Comparison of ENCODE assay signal across 9 cellular contexts in the genomic region with DNA sequence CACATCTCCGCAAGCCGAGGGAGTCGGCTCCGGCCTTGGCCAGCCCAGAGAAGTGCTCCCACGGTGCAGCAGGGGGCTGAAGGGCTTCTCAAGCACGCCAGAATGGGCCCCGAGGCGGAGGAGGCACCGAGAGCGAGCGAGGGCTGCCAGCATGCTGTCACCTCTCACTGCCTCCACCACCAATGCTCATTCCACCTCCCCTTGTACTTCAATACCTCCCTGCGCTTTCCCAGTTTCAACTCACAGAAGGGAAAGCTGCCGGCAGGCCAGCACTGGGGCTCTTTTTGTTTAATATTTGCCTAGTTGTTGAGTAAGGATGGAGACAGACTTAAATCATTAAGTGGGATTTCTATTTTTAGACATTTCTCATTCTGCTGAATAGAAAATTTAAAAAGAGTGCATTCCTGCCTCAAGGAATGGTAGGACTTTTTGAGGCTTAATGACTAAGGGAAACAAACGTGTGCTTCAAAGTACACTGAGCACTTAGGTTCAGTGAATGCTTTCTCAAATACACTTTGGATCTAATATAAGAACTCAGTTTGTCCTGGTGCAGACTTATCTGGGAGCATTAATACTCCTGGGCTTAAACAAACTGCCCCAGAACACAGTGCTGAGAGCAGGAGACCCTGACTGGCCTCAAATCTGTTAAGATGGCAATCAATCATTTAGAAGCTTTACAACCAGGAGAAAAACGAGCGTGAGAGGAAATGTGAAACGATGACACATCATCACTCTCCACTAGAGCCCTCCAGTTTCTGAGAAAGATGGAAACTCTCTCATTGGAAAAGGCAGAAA.
A peak's percentile ranks its signal among the peaks of the same experiment; 100 is the strongest.
DNase-seq lines count a peak whose midpoint lies in the region; ATAC-seq and TF ChIP-seq lines count a peak whose summit lies in the region.
"Had no signal": no experiment of that assay in that cellular context is flagged by ENCODE, and none has a peak within 500 bp of the region (broad histone marks: within the 10 kb centered on the region; RNA-seq: fewer than 3 reads in every experiment).

No MANE protein-coding gene starts in this region.

- peaks cover 34% of the 10 kb centered on the region for H3K36me3 Mint-ChIP-seq in WTC11

- CTCF ChIA-PET in HEK293 (lab: Yijun Ruan, JAX): interaction anchor here (0.7 to 0.8 kb wide), 3 partner anchors 17 to 333 kb away, joined by 3 read pairs; no protein-coding TSS in a partner anchor
- CTCF ChIA-PET in WTC11 (lab: Charles Lee): interaction anchor here (0.5 to 2.4 kb wide), 4 partner anchors 12 to 174 kb away, joined by 3 to 8 read pairs (median 4); no protein-coding TSS in a partner anchor

- TF ChIP-seq CTCF in HEK293 (tag by site-specific recombination; IDR thresholded peaks at IDR 0.05) (no peak), WTC11 (IDR thresholded peaks at IDR 0.05) (no peak), gastroesophageal sphincter (IDR thresholded peaks at IDR 0.05) (no peak)

- H3K4me1 ChIP-seq in HEK293 (ENCODE audit: control insufficient read depth, insufficient read depth, low read length): peaks cover 7% of the 10 kb centered on the region
- H3K4me1 ChIP-seq in gastroesophageal sphincter: peaks cover 0 to 38% (median 0%) of the 10 kb centered on the region in 3 donors

- ATAC-seq in WTC11 (peak; percentile 74), gastroesophageal sphincter (peak; percentile 37), HG03196 (IDR thresholded peaks at IDR 0.05; ENCODE audit: unreplicated experiment) (no peak)
- peak; percentile 56 for ATAC-seq in stimulated activated naive CD8-positive, alpha-beta T cell treated with anti-CD3 and anti-CD28 coated beads, Interleukin-15, amount 100 ng/mL, for 72 hours

- H3K27me3 ChIP-seq in gastroesophageal sphincter: no peaks in the 10 kb centered on the region

- peak overlapping the region; percentile 71 for H3K27ac Mint-ChIP-seq in WTC11
- H3K27ac Mint-ChIP-seq in stimulated activated naive CD8-positive, alpha-beta T cell treated with anti-CD3 and anti-CD28 coated beads, Interleukin-15, amount 100 ng/mL, for 72 hours: peak overlapping the region; percentile 39 to 96

- H3K27ac ChIP-seq in HEK293 (ENCODE audit: extremely low read depth, low read depth, low read length) (peak overlapping the region; percentile 53), gastroesophageal sphincter (peak overlapping the region in 3 of 4 donors; percentile 52 to 64 (median 56))

- DNase-seq in WTC11 (ENCODE audit: low spot score) (peak; percentile 30), superior temporal gyrus (ENCODE audit: extremely low spot score) (no peak), NCI-H1694 treated with DMSO at 0.1 percent for 48 hours (lab: John Stamatoyannopoulos, UW) (no peak)
- DNase-seq in stimulated activated naive CD8-positive, alpha-beta T cell treated with anti-CD3 and anti-CD28 coated beads, Interleukin-15, amount 100 ng/mL, for 72 hours: no peak
- DNase-seq: cortex of kidney, NCI-H187 had no signal

- TF ChIP-seq EP300 in gastroesophageal sphincter (IDR thresholded peaks at IDR 0.05): no peak

- TF ChIP-seq POLR2A in gastroesophageal sphincter (IDR thresholded peaks at IDR 0.05): no peak

- WGBS in gastroesophageal sphincter (ENCODE audit: low coverage in 1 of 2), 2 donors: 24 to 31% methylated on average over 6 to 11 of the region's 17 CpGs

- POLR2A ChIA-PET in HEK293 (lab: Yijun Ruan, JAX): no interaction called here
- POLR2A ChIA-PET in WTC11 (lab: Charles Lee): no interaction called here

- no peak overlapping the region for H3K4me3 Mint-ChIP-seq in WTC11
- H3K4me3 Mint-ChIP-seq in stimulated activated naive CD8-positive, alpha-beta T cell treated with anti-CD3 and anti-CD28 coated beads, Interleukin-15, amount 100 ng/mL, for 72 hours: peak overlapping the region; percentile 51 to 56

- H3K9me3 ChIP-seq in HEK293 (ENCODE audit: control insufficient read depth, insufficient read depth, low read depth, low read length) (no peaks in the 10 kb centered on the region), gastroesophageal sphincter (no peaks in the 10 kb centered on the region)

- no peak overlapping the region for H3K4me3 ChIP-seq in HEK293 (ENCODE audit: low read depth, low read length)
- peak overlapping the region in 1 of 2 donors; percentile 10 for H3K4me3 ChIP-seq in gastroesophageal sphincter

- H3K4me1 Mint-ChIP-seq in WTC11: peaks cover 27% of the 10 kb centered on the region
- H3K4me1 Mint-ChIP-seq in stimulated activated naive CD8-positive, alpha-beta T cell treated with anti-CD3 and anti-CD28 coated beads, Interleukin-15, amount 100 ng/mL, for 72 hours: peaks cover 25% of the 10 kb centered on the region

- H3K36me3 ChIP-seq in HEK293 (ENCODE audit: control insufficient read depth in 2 of 2, insufficient read depth in 1 of 2, low read length in 2 of 2) (no peaks in the 10 kb centered on the region), gastroesophageal sphincter (no peaks in the 10 kb centered on the region)

- peaks cover 10% of the 10 kb centered on the region for H3K27me3 Mint-ChIP-seq in WTC11 (ENCODE audit: low read depth)
- H3K27me3 Mint-ChIP-seq in stimulated activated naive CD8-positive, alpha-beta T cell treated with anti-CD3 and anti-CD28 coated beads, Interleukin-15, amount 100 ng/mL, for 72 hours: no peaks in the 10 kb centered on the region

- peaks cover 37% of the 10 kb centered on the region for H3K9me3 Mint-ChIP-seq in WTC11
- H3K9me3 Mint-ChIP-seq in stimulated activated naive CD8-positive, alpha-beta T cell treated with anti-CD3 and anti-CD28 coated beads, Interleukin-15, amount 100 ng/mL, for 72 hours: peaks cover 0 to 4% of the 10 kb centered on the region in 2 donors

TF ChIP-seq in HEK293, 187 proteins besides CTCF, POLR2A, EP300 and RAD21 (continues in another document):
- TF ChIP-seq ZBTB7A (tag by site-specific recombination; IDR thresholded peaks at IDR 0.05; ENCODE audit: low read depth) (no peak), KLF16 (tag by site-specific recombination; IDR thresholded peaks at IDR 0.05) (no peak), TCF7L2 (IDR thresholded peaks at IDR 0.05; ENCODE audit: borderline replicate concordance, low read depth, low read length) (no peak), PRDM1 (tag by site-specific recombination; IDR thresholded peaks at IDR 0.05) (peak; percentile 53), ZNF24 (tag by site-specific recombination; IDR thresholded peaks at IDR 0.05) (no peak), MYNN (tag by site-specific recombination; IDR thresholded peaks at IDR 0.05; ENCODE audit: borderline replicate concordance) (no peak), ZNF132 (tag by site-specific recombination; IDR thresholded peaks at IDR 0.05; ENCODE audit: borderline replicate concordance) (no peak), ZNF629 (tag by site-specific recombination; IDR thresholded peaks at IDR 0.05) (0 out of 2 replicates have a peak, but pooled peaks have one; percentile 18)
- TF ChIP-seq, protein P1, sequence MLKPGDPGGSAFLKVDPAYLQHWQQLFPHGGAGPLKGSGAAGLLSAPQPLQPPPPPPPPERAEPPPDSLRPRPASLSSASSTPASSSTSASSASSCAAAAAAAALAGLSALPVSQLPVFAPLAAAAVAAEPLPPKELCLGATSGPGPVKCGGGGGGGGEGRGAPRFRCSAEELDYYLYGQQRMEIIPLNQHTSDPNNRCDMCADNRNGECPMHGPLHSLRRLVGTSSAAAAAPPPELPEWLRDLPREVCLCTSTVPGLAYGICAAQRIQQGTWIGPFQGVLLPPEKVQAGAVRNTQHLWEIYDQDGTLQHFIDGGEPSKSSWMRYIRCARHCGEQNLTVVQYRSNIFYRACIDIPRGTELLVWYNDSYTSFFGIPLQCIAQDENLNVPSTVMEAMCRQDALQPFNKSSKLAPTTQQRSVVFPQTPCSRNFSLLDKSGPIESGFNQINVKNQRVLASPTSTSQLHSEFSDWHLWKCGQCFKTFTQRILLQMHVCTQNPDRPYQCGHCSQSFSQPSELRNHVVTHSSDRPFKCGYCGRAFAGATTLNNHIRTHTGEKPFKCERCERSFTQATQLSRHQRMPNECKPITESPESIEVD (tag by site-specific recombination; IDR thresholded peaks at IDR 0.05): peak; percentile 84

TF ChIP-seq in WTC11, 78 proteins besides CTCF, POLR2A, EP300 and RAD21 (continues in another document):
- TF ChIP-seq SOX15 (CRISPR knock-in tag; IDR thresholded peaks at IDR 0.05) (no peak), CREM (CRISPR knock-in tag; IDR thresholded peaks at IDR 0.05) (no peak)
- TF ChIP-seq, protein P2, sequence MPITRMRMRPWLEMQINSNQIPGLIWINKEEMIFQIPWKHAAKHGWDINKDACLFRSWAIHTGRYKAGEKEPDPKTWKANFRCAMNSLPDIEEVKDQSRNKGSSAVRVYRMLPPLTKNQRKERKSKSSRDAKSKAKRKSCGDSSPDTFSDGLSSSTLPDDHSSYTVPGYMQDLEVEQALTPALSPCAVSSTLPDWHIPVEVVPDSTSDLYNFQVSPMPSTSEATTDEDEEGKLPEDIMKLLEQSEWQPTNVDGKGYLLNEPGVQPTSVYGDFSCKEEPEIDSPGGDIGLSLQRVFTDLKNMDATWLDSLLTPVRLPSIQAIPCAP (CRISPR knock-in tag; IDR thresholded peaks at IDR 0.05): no peak
- TF ChIP-seq, protein P3, sequence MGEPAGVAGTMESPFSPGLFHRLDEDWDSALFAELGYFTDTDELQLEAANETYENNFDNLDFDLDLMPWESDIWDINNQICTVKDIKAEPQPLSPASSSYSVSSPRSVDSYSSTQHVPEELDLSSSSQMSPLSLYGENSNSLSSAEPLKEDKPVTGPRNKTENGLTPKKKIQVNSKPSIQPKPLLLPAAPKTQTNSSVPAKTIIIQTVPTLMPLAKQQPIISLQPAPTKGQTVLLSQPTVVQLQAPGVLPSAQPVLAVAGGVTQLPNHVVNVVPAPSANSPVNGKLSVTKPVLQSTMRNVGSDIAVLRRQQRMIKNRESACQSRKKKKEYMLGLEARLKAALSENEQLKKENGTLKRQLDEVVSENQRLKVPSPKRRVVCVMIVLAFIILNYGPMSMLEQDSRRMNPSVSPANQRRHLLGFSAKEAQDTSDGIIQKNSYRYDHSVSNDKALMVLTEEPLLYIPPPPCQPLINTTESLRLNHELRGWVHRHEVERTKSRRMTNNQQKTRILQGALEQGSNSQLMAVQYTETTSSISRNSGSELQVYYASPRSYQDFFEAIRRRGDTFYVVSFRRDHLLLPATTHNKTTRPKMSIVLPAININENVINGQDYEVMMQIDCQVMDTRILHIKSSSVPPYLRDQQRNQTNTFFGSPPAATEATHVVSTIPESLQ (CRISPR knock-in tag; IDR thresholded peaks at IDR 0.05): no peak
- TF ChIP-seq, protein P4, sequence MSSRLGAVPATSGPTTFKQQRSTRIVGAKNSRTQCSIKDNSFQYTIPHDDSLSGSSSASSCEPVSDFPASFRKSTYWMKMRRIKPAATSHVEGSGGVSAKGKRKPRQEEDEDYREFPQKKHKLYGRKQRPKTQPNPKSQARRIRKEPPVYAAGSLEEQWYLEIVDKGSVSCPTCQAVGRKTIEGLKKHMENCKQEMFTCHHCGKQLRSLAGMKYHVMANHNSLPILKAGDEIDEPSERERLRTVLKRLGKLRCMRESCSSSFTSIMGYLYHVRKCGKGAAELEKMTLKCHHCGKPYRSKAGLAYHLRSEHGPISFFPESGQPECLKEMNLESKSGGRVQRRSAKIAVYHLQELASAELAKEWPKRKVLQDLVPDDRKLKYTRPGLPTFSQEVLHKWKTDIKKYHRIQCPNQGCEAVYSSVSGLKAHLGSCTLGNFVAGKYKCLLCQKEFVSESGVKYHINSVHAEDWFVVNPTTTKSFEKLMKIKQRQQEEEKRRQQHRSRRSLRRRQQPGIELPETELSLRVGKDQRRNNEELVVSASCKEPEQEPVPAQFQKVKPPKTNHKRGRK (CRISPR knock-in tag; IDR thresholded peaks at IDR 0.05; ENCODE audit: borderline replicate concordance): no peak
